In the genomic region with DNA sequence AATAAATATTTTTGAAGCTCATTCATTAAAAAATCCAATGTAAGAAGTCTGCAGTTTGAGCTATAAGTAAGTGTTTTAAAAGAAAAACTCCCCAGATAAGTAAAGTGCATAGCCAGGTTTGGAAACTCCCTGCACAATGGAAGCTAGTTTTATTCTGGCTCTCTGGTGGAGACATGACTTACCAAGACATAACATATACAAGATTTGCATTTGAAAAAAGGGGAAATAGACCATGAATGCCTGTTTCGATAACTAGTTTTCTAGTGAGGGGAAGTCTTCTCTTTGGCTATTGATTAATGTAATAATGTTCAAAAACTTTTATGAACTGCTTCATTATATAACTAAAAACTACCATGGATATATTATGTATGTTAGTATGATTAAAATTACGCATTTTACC, we compare ENCODE assay signal across 15 cellular contexts.
DNase-seq lines count a peak whose midpoint lies in the region; ATAC-seq lines count a peak whose summit lies in the region.
"Had no signal": no experiment of that assay in that cellular context is flagged by ENCODE, and none has a peak within 500 bp of the region (broad histone marks: within the 10 kb centered on the region; RNA-seq: fewer than 3 reads in every experiment).

No MANE protein-coding gene starts in this region.

- peak; percentile 93 for ATAC-seq in GM18499 (IDR thresholded peaks at IDR 0.05; ENCODE audit: insufficient read depth, unreplicated experiment)
- ATAC-seq in GM19452 (IDR thresholded peaks at IDR 0.05; ENCODE audit: unreplicated experiment): peak; percentile 93
- peak; percentile 94 for ATAC-seq in HG02798 (IDR thresholded peaks at IDR 0.05; ENCODE audit: poor library complexity, unreplicated experiment)
- peak; percentile 98 for ATAC-seq in HG03432 (IDR thresholded peaks at IDR 0.05; ENCODE audit: unreplicated experiment)
- ATAC-seq in natural killer cell treated with Interleukin-12 subunit alpha and Interleukin-12 subunit beta and Interleukin-15 and Interleukin-18, amount 100 ng/mL, for 72 hours: no peak
- ATAC-seq: natural killer cell had no signal

- intact Hi-C loops in cardiac septum (cut with DNase I): no loop called here

- H3K36me3 Mint-ChIP-seq in natural killer cell treated with Interleukin-12 subunit alpha and Interleukin-12 subunit beta and Interleukin-15 and Interleukin-18, amount 100 ng/mL, for 72 hours: peaks cover 23% of the 10 kb centered on the region
- H3K36me3 Mint-ChIP-seq: natural killer cell had no signal

- H3K27me3 Mint-ChIP-seq in natural killer cell treated with Interleukin-12 subunit alpha and Interleukin-12 subunit beta and Interleukin-15 and Interleukin-18, amount 100 ng/mL, for 72 hours: no peaks in the 10 kb centered on the region

- no peak for DNase-seq in cardiac septum (ENCODE audit: low spot score)
- DNase-seq in natural killer cell treated with Interleukin-12 subunit alpha and Interleukin-12 subunit beta and Interleukin-15 and Interleukin-18, amount 100 ng/mL, for 72 hours (ENCODE audit: low spot score): no peak
- DNase-seq in NCI-H2107 (lab: John Stamatoyannopoulos, UW): no peak
- DNase-seq in DMS153 treated with DMSO at 0.1 percent for 48 hours (lab: John Stamatoyannopoulos, UW; ENCODE audit: unreplicated experiment): no peak
- DNase-seq: cortex of kidney, EL, H9, Kasumi-1, natural killer cell, T1000, upper lobe of left lung had no signal

- no peak overlapping the region for H3K27ac Mint-ChIP-seq in natural killer cell treated with Interleukin-12 subunit alpha and Interleukin-12 subunit beta and Interleukin-15 and Interleukin-18, amount 100 ng/mL, for 72 hours
- H3K27ac Mint-ChIP-seq: H9, natural killer cell had no signal

- no peaks in the 10 kb centered on the region for H3K9me3 Mint-ChIP-seq in natural killer cell treated with Interleukin-12 subunit alpha and Interleukin-12 subunit beta and Interleukin-15 and Interleukin-18, amount 100 ng/mL, for 72 hours
- H3K9me3 Mint-ChIP-seq: H9, natural killer cell had no signal

- H3K4me3 Mint-ChIP-seq in natural killer cell treated with Interleukin-12 subunit alpha and Interleukin-12 subunit beta and Interleukin-15 and Interleukin-18, amount 100 ng/mL, for 72 hours: no peak overlapping the region
- H3K4me3 Mint-ChIP-seq: H9, natural killer cell had no signal

- H3K4me1 Mint-ChIP-seq in natural killer cell treated with Interleukin-12 subunit alpha and Interleukin-12 subunit beta and Interleukin-15 and Interleukin-18, amount 100 ng/mL, for 72 hours (ENCODE audit: low read depth in 2 of 2): peaks cover 7 to 17% of the 10 kb centered on the region in 2 donors
- H3K4me1 Mint-ChIP-seq: H9 had no signal

Comparison
In these comparisons a context has a peak if more than half of its experiments do, and no peak if none do; other contexts are left out.
1. ATAC-seq: peak in GM18499 (single experiment), GM19452 (single experiment), HG02798 (single experiment) and HG03432 (single experiment); none in natural killer cell treated with Interleukin-12 subunit alpha and Interleukin-12 subunit beta and Interleukin-15 and Interleukin-18, amount 100 ng/mL, for 72 hours (0 of 2).